14 cellular contexts compared by ENCODE assay signal in the genomic region with DNA sequence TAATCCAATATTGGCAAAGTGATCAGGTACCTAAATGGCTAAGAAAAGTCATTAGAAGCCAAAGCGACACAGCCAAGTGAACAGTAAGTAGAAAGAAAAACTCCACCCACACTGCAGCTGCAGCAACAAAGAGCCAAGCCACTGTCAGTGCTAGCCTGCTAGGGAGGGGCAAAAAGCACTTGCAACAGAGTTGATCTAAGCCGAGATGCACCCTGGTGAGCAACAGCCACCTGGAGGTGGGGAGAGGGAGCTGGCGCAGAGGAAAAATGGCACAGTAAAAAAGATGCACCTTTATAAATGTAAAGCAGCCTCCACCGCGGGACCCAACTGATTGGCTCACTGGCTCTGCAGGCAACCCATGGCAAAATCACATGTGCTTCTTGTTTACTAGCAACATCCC.
DNase-seq lines count a peak whose midpoint lies in the region; ATAC-seq and TF ChIP-seq lines count a peak whose summit lies in the region.
"Had no signal": no experiment of that assay in that cellular context is flagged by ENCODE, and none has a peak within 500 bp of the region (broad histone marks: within the 10 kb centered on the region; RNA-seq: fewer than 3 reads in every experiment).

No MANE protein-coding gene starts in this region.

- DNase-seq in COR-L47 (lab: John Stamatoyannopoulos, UW) = peak; percentile 79
- peak; percentile 34 for DNase-seq in T-helper 2 cell treated with Interferon-gamma antibody and Interleukin-4, amounts not matched to agents 5 μg/mL and 100 μg/mL, for 36 hours (ENCODE audit: low spot score)
- DNase-seq in activated naive CD4-positive, alpha-beta T cell treated with Interleukin-2 at 50 U/mL for 16 hours = peak; percentile 27
- DNase-seq in stimulated activated CD4-positive, alpha-beta T cell treated with anti-CD3 and anti-CD28 coated beads, Interleukin-15, amount 100 ng/mL, for 1 hour (ENCODE audit: low read depth in 1 of 2, low spot score in 1 of 2) = peak; percentile 2 to 12
- DNase-seq in NCI-H187 treated with DMSO at 0.1 percent for 48 hours (lab: John Stamatoyannopoulos, UW) = no peak
- no peak for DNase-seq in NCI-H510A treated with DMSO at 0.1 percent for 48 hours (lab: John Stamatoyannopoulos, UW)
- no peak for DNase-seq in uterus
- DNase-seq: mesendoderm; NCI-H1048; NCI-H446 treated with DMSO at 0.1 percent for 48 hours; stimulated activated naive B cell treated with anti-CD40 and anti-IgM and Interleukin-4, amounts not matched to agents 10 μg/mL and 1 μg/mL and 100 μg/mL, for 72 hours had no signal

- no peak for TF ChIP-seq POLR2A in uterus (IDR thresholded peaks at IDR 0.05)

- no peaks in the 10 kb centered on the region for H3K36me3 ChIP-seq in uterus

- no peak overlapping the region for H3K4me3 ChIP-seq in uterus
- H3K4me3 ChIP-seq: smooth muscle cell had no signal

- H3K9me3 Mint-ChIP-seq in T-helper 2 cell treated with Interferon-gamma antibody and Interleukin-4, amounts not matched to agents 5 μg/mL and 100 μg/mL, for 36 hours = peaks cover 3% of the 10 kb centered on the region
- H3K9me3 Mint-ChIP-seq: stimulated activated naive B cell treated with anti-CD40 and anti-IgM and Interleukin-4, amounts not matched to agents 10 μg/mL and 1 μg/mL and 100 μg/mL, for 72 hours had no signal

- peaks cover 13% of the 10 kb centered on the region for H3K36me3 Mint-ChIP-seq in T-helper 2 cell treated with Interferon-gamma antibody and Interleukin-4, amounts not matched to agents 5 μg/mL and 100 μg/mL, for 36 hours (ENCODE audit: low read depth)
- H3K36me3 Mint-ChIP-seq: stimulated activated naive B cell treated with anti-CD40 and anti-IgM and Interleukin-4, amounts not matched to agents 10 μg/mL and 1 μg/mL and 100 μg/mL, for 72 hours had no signal

- H3K27me3 Mint-ChIP-seq in T-helper 2 cell treated with Interferon-gamma antibody and Interleukin-4, amounts not matched to agents 5 μg/mL and 100 μg/mL, for 36 hours (ENCODE audit: low read depth) = no peaks in the 10 kb centered on the region
- H3K27me3 Mint-ChIP-seq: stimulated activated naive B cell treated with anti-CD40 and anti-IgM and Interleukin-4, amounts not matched to agents 10 μg/mL and 1 μg/mL and 100 μg/mL, for 72 hours had no signal

- no peak for ATAC-seq in HG03342 (IDR thresholded peaks at IDR 0.05; ENCODE audit: unreplicated experiment)
- ATAC-seq: HepG2 had no signal

- intact Hi-C loops in uterus (cut with DNase I; ENCODE audit: low total_unique reads) = no loop called here

- H3K9me3 ChIP-seq in uterus = no peaks in the 10 kb centered on the region

- H3K27me3 ChIP-seq in uterus = no peaks in the 10 kb centered on the region

- TF ChIP-seq CTCF in uterus (IDR thresholded peaks at IDR 0.05) = no peak

- H3K4me3 Mint-ChIP-seq in T-helper 2 cell treated with Interferon-gamma antibody and Interleukin-4, amounts not matched to agents 5 μg/mL and 100 μg/mL, for 36 hours = peak overlapping the region; percentile 48
- H3K4me3 Mint-ChIP-seq: stimulated activated naive B cell treated with anti-CD40 and anti-IgM and Interleukin-4, amounts not matched to agents 10 μg/mL and 1 μg/mL and 100 μg/mL, for 72 hours had no signal

- H3K4me1 Mint-ChIP-seq in T-helper 2 cell treated with Interferon-gamma antibody and Interleukin-4, amounts not matched to agents 5 μg/mL and 100 μg/mL, for 36 hours (ENCODE audit: low read depth) = peaks cover 18% of the 10 kb centered on the region

- peak overlapping the region; percentile 74 for H3K27ac Mint-ChIP-seq in T-helper 2 cell treated with Interferon-gamma antibody and Interleukin-4, amounts not matched to agents 5 μg/mL and 100 μg/mL, for 36 hours
- H3K27ac Mint-ChIP-seq: stimulated activated naive B cell treated with anti-CD40 and anti-IgM and Interleukin-4, amounts not matched to agents 10 μg/mL and 1 μg/mL and 100 μg/mL, for 72 hours had no signal

- no peak overlapping the region for H3K27ac ChIP-seq in uterus

- H3K4me1 ChIP-seq in uterus = no peaks in the 10 kb centered on the region

Comparison
In these comparisons a context has a peak if more than half of its experiments do, and no peak if none do; other contexts are left out.
1. DNase-seq: peak in COR-L47 (single experiment), T-helper 2 cell treated with Interferon-gamma antibody and Interleukin-4, amounts not matched to agents 5 μg/mL and 100 μg/mL, for 36 hours (single experiment), activated naive CD4-positive, alpha-beta T cell treated with Interleukin-2 at 50 U/mL for 16 hours (single experiment) and stimulated activated CD4-positive, alpha-beta T cell treated with anti-CD3 and anti-CD28 coated beads, Interleukin-15, amount 100 ng/mL, for 1 hour (2 of 2); none in NCI-H187 treated with DMSO at 0.1 percent for 48 hours (single experiment), NCI-H510A treated with DMSO at 0.1 percent for 48 hours (single experiment) and uterus (0 of 2).